In genomic region chrX:44542567-44543325, GRCh38 we compare ENCODE assay signal across 1 cellular context.
A peak's percentile ranks its signal among the peaks of the same experiment; 100 is the strongest.
TF ChIP-seq lines count a peak whose summit lies in the region.

TSS of gene FUNDC1 (minus strand) at chrX:44542859. CDS start at chrX:44542832, 27 bp downstream.

TF ChIP-seq in HepG2, 621 proteins besides CTCF, POLR2A, EP300 and RAD21 (continued from another document and continues in another):
- TF ChIP-seq ZNF639 (CRISPR knock-in tag; conservative IDR thresholded peaks at IDR 0.05): no peak
- TF ChIP-seq ZMYM4 (CRISPR knock-in tag; IDR thresholded peaks at IDR 0.05): peak; percentile 72; the same call in 1 of the 2 replicates
- TF ChIP-seq SATB2 (CRISPR knock-in tag; IDR thresholded peaks at IDR 0.05): no peak
- peak; percentile 29; the same call in 1 of the 2 replicates for TF ChIP-seq YEATS4 (CRISPR knock-in tag; IDR thresholded peaks at IDR 0.05; ENCODE audit: borderline replicate concordance)
- peak; percentile 43; the same call in 1 of the 2 replicates for TF ChIP-seq RBFOX2 (IDR thresholded peaks at IDR 0.05; ENCODE audit: low read depth, low read length)
- peak; percentile 93 for TF ChIP-seq HNRNPLL (IDR thresholded peaks at IDR 0.05; ENCODE audit: low read depth, low read length, poor library complexity, severe bottlenecking)
- no peak for TF ChIP-seq SP5 (CRISPR knock-in tag; IDR thresholded peaks at IDR 0.05; ENCODE audit: borderline replicate concordance, low read depth)
- TF ChIP-seq PATZ1 (CRISPR knock-in tag; IDR thresholded peaks at IDR 0.05): peak; percentile 42; the same call in 1 of the 2 replicates
- no peak for TF ChIP-seq SIX4 (CRISPR knock-in tag; IDR thresholded peaks at IDR 0.05)
- TF ChIP-seq TFDP2 (CRISPR knock-in tag; IDR thresholded peaks at IDR 0.05): 0 out of 2 replicates have a peak, but pooled peaks have one; percentile 18
- TF ChIP-seq KMT2A (CRISPR knock-in tag; IDR thresholded peaks at IDR 0.05): no peak
- TF ChIP-seq ZNF441 (CRISPR knock-in tag; IDR thresholded peaks at IDR 0.05; ENCODE audit: borderline replicate concordance): no peak
- no peak for TF ChIP-seq ZBTB4 (CRISPR knock-in tag; IDR thresholded peaks at IDR 0.05; ENCODE audit: borderline replicate concordance)
- TF ChIP-seq ZFX (CRISPR knock-in tag; IDR thresholded peaks at IDR 0.05; ENCODE audit: low read depth): peak; percentile 59; the same call in 1 of the 2 replicates
- TF ChIP-seq TFE3 (CRISPR knock-in tag; IDR thresholded peaks at IDR 0.05): no peak
- peak; percentile 84 for TF ChIP-seq CHD2 (IDR thresholded peaks at IDR 0.05; ENCODE audit: low read depth, low read length)
- TF ChIP-seq HMGXB4 (CRISPR knock-in tag; IDR thresholded peaks at IDR 0.05; ENCODE audit: borderline replicate concordance in 1 of 2, low read depth in 1 of 2): 0 out of 4 replicates have a peak, but pooled peaks of 1 of the 2 experiments have one; percentile 19
- TF ChIP-seq SRSF9 (IDR thresholded peaks at IDR 0.05; ENCODE audit: borderline replicate concordance, insufficient read depth, low read depth, low read length, poor library complexity, severe bottlenecking): no peak
- TF ChIP-seq ZNF446 (CRISPR knock-in tag; IDR thresholded peaks at IDR 0.05): no peak
- TF ChIP-seq ZNF883 (CRISPR knock-in tag; IDR thresholded peaks at IDR 0.05; ENCODE audit: not compliant biosample characterization): no peak
- no peak for TF ChIP-seq ZNF362 (CRISPR knock-in tag; IDR thresholded peaks at IDR 0.05; ENCODE audit: borderline replicate concordance)
- no peak for TF ChIP-seq MNT (IDR thresholded peaks at IDR 0.05)
- no peak for TF ChIP-seq SALL2 (CRISPR knock-in tag; IDR thresholded peaks at IDR 0.05)
- no peak for TF ChIP-seq NCOA1 (CRISPR knock-in tag; IDR thresholded peaks at IDR 0.05)
- TF ChIP-seq ZNF513 (CRISPR knock-in tag; conservative IDR thresholded peaks at IDR 0.05): no peak
- TF ChIP-seq ZNF468 (CRISPR knock-in tag; IDR thresholded peaks at IDR 0.05): no peak
- no peak for TF ChIP-seq HDAC6 (IDR thresholded peaks at IDR 0.05; ENCODE audit: low read depth, low read length)
- 0 out of 2 replicates have a peak, but pooled peaks have one; percentile 24 for TF ChIP-seq CREM (IDR thresholded peaks at IDR 0.05)
- TF ChIP-seq CREM (CRISPR knock-in tag; IDR thresholded peaks at IDR 0.05): no peak
- 0 out of 2 replicates have a peak, but pooled peaks have one; percentile 34 for TF ChIP-seq NAIF1 (CRISPR knock-in tag; IDR thresholded peaks at IDR 0.05; ENCODE audit: borderline replicate concordance)
- peak; percentile 57 for TF ChIP-seq ZFY (CRISPR knock-in tag; IDR thresholded peaks at IDR 0.05)
- TF ChIP-seq ZNF687 (CRISPR knock-in tag; IDR thresholded peaks at IDR 0.05): peak; percentile 50
- no peak for TF ChIP-seq RAD51 (IDR thresholded peaks at IDR 0.05; ENCODE audit: borderline replicate concordance)
- TF ChIP-seq HMG20A (CRISPR knock-in tag; IDR thresholded peaks at IDR 0.05; ENCODE audit: borderline replicate concordance): no peak
- TF ChIP-seq GLMP (CRISPR knock-in tag; IDR thresholded peaks at IDR 0.05; ENCODE audit: borderline replicate concordance): no peak
